ENCODE assay signal across 11 cellular contexts in genomic region chr4:31291238-31291637, GRCh38.
DNase-seq lines count a peak whose midpoint lies in the region; ATAC-seq lines count a peak whose summit lies in the region.
"Had no signal": no experiment of that assay in that cellular context is flagged by ENCODE, and none has a peak within 500 bp of the region (broad histone marks: within the 10 kb centered on the region; RNA-seq: fewer than 3 reads in every experiment).

No MANE protein-coding gene starts in this region.

- H3K9ac ChIP-seq in HUES64 (ENCODE audit: low read depth, low read length) = peak overlapping the region; percentile 45; the same call in 1 of the 2 replicates
- no peak overlapping the region; the same call in 1 of the 2 replicates for H3K9ac ChIP-seq in iPS-20b (ENCODE audit: low read depth, low read length)
- H3K9ac ChIP-seq: GM23248 had no signal

- H3K4me1 ChIP-seq in HUES64 (ENCODE audit: insufficient read depth, low read length) = peaks cover 22% of the 10 kb centered on the region
- H3K4me1 ChIP-seq in iPS-20b (ENCODE audit: insufficient read depth, low read length) = peaks cover 16% of the 10 kb centered on the region; the same call in 1 of the 2 replicates
- H3K4me1 ChIP-seq: colonic mucosa had no signal

- H3K27ac ChIP-seq in HUES64 (ENCODE audit: low read depth, low read length) = peak overlapping the region; percentile 63; the same call in 1 of the 2 replicates
- H3K27ac ChIP-seq in iPS-20b (ENCODE audit: low read length) = no peak overlapping the region
- H3K27ac ChIP-seq: colonic mucosa, GM23248 had no signal

- H3K9me3 ChIP-seq in HUES64 (ENCODE audit: insufficient read depth, low read depth, low read length) (no peaks in the 10 kb centered on the region), iPS-20b (ENCODE audit: insufficient read depth, low read depth, low read length) (0 out of 2 replicates have a peak, but pooled peaks cover 5% of the 10 kb centered on the region)
- H3K9me3 ChIP-seq: colonic mucosa had no signal

- no peak for DNase-seq in cardiac septum (ENCODE audit: low spot score)
- DNase-seq in medulla oblongata (ENCODE audit: extremely low spot score) = no peak
- no peak for DNase-seq in activated naive CD4-positive, alpha-beta T cell treated with anti-CD3 and anti-CD28 coated beads, Interleukin-2, amount 50 U/mL, for 16 hours
- DNase-seq: activated CD8-positive, alpha-beta T cell treated with anti-CD3 and anti-CD28 coated beads for 36 hours; colonic mucosa; GM23248; NCI-H1436 had no signal

- H3K27me3 ChIP-seq in HUES64 (ENCODE audit: insufficient read depth, low read length) (peaks cover 20% of the 10 kb centered on the region), iPS-20b (ENCODE audit: insufficient read depth, low read length) (no peaks in the 10 kb centered on the region)
- H3K27me3 ChIP-seq: colonic mucosa had no signal

- intact Hi-C loops in cardiac septum (cut with DNase I) = no loop called here

- peak overlapping the region; percentile 33; the same call in 1 of the 2 replicates for H3K4me3 ChIP-seq in HUES64 (ENCODE audit: low read length)
- H3K4me3 ChIP-seq in iPS-20b (ENCODE audit: low read length) = peak overlapping the region; percentile 28; the same call in 1 of the 2 replicates
- H3K4me3 ChIP-seq: colonic mucosa, GM23248 had no signal

- ATAC-seq in GM19324 (IDR thresholded peaks at IDR 0.05; ENCODE audit: low FRiP score, unreplicated experiment) (peak; percentile 51), HG02588 (IDR thresholded peaks at IDR 0.05; ENCODE audit: unreplicated experiment) (peak; percentile 68)
- ATAC-seq: activated CD8-positive, alpha-beta T cell treated with anti-CD3 and anti-CD28 coated beads for 36 hours had no signal

- H3K36me3 ChIP-seq in HUES64 (ENCODE audit: insufficient read depth, low read length) (no peaks in the 10 kb centered on the region), iPS-20b (ENCODE audit: insufficient read depth, low read depth, low read length) (no peaks in the 10 kb centered on the region)
- H3K36me3 ChIP-seq: colonic mucosa had no signal

- whole genome bisulfite sequencing in HUES64 = no CpG with 5 or more reads among the region's 1 CpG
